ENCODE assay signal across 14 cellular contexts in the genomic region with DNA sequence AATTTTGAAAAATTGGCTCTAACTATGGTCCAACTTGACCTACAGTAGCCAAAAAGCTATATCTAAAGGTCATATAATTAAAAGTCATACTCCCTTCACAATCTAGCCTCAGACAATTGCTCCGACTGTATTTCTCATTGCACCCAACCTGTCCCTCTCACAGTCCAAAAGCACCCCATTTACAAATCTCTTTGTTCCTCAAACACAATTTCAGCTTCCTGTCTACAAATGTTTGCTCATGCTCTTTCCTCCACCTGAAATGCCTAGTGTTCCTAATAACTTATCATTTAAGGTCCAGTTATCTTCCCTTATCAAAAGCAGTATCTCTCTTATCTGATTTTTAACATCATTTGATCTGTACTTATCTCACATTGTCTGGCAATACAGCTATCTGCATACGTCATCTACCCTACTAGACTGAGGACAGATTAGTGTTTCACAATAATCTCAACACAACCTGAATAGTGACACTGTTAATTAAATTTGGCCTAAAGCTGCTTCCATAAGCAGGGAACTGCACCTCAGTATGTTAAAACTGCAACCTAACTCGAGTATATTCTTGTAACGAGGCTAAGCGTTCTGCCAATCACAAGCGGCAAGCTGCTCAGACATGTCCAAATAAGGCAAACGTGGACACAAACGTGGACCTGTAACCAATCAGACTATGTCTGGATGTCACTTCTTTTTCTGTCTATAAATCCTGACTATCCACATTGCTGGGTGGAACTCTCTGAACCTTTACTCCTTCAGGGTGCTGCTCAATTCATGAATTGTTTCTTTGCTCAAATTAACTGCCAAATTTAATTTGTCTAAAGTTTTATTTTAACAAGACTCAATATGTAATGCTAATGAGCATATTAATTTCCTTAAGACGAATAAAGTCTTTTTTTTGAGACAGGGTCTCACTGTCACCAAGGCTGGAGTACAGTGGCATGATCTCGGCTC. TPM values are rescaled to one million over a fixed set of nuclear protein-coding genes. Genes with fewer than 3 reads are reported as not detected.
DNase-seq lines count a peak whose midpoint lies in the region; ATAC-seq, FAIRE-seq and TF ChIP-seq lines count a peak whose summit lies in the region.
"Had no signal": no experiment of that assay in that cellular context is flagged by ENCODE, and none has a peak within 500 bp of the region (broad histone marks: within the 10 kb centered on the region; RNA-seq: fewer than 3 reads in every experiment).

No MANE protein-coding gene starts in this region.

- TF ChIP-seq EP300 in HepG2 (IDR thresholded peaks at IDR 0.05; ENCODE audit: low read depth in 2 of 2, low read length in 2 of 2) (no peak), HepG2 (CRISPR knock-in tag; IDR thresholded peaks at IDR 0.05; ENCODE audit: borderline replicate concordance) (no peak)

- H3K9ac ChIP-seq in HepG2 (ENCODE audit: insufficient read depth, low read depth, low read length), result no peak overlapping the region

- no TSS peak for BruUV-seq in HepG2 (replicated peaks; lab: Mats Ljungman, UMichigan)

- over 99% methylated on average over 7 of the region's 10 CpGs for WGBS in HepG2 (ENCODE audit: low lambda C conversion rate)

- H3K27me3 ChIP-seq in HepG2 (ENCODE audit: control insufficient read depth in 1 of 2, insufficient read depth in 2 of 2, low read length in 2 of 2), result no peaks in the 10 kb centered on the region

- TF ChIP-seq POLR2A in HepG2 (IDR thresholded peaks at IDR 0.05; ENCODE audit: insufficient read depth in 1 of 2, low read depth in 2 of 2, low read length in 2 of 2), result no peak

- peaks cover 33% of the 10 kb centered on the region for H3K4me1 ChIP-seq in HepG2 (ENCODE audit: insufficient read depth, low read length)

- no peak overlapping the region for H3K4me3 ChIP-seq in HepG2 (replicated peaks in 1 of 3; ENCODE audit: insufficient read depth in 1 of 3, low read depth in 2 of 3, low read length in 3 of 3)

- intact Hi-C loops in HepG2 (cut with micrococcal nuclease; ENCODE audit: unreplicated experiment), result loop anchor here (1.0 kb wide), 1 partner anchor 11 kb away; no protein-coding TSS in a partner anchor

- no peak for TF ChIP-seq RAD21 in HepG2 (CRISPR knock-in tag; IDR thresholded peaks at IDR 0.05)

- H3K4me1 Mint-ChIP-seq in activated naive CD4-positive, alpha-beta T cell treated with anti-CD3 and anti-CD28 coated beads, Interleukin-2, amount 50 U/mL, for 24 hours, result peaks cover 91% of the 10 kb centered on the region
- peaks cover 86% of the 10 kb centered on the region for H3K4me1 Mint-ChIP-seq in activated CD4-positive, alpha-beta memory T cell treated with anti-CD3 and anti-CD28 coated beads, Interleukin-2, amount 10 ng/mL, durations not matched to agents 7 days and 5 days

- peaks cover 96% of the 10 kb centered on the region for H3K79me2 ChIP-seq in HepG2 (ENCODE audit: insufficient read depth, low read length)

- H3K36me3 ChIP-seq in HepG2 (replicated peaks in 1 of 2; ENCODE audit: control insufficient read depth in 1 of 2, insufficient read depth in 2 of 2, low read length in 2 of 2), result no peaks in the 10 kb centered on the region

- H4K20me1 ChIP-seq in HepG2 (ENCODE audit: insufficient read depth, low read length), result peaks cover 88% of the 10 kb centered on the region

- in situ Hi-C loops in HepG2 (cut with HindIII; ENCODE audit: extremely low pct_ligation_motif_present, low pct_unique_long_range_greater_than_20kb), result no loop called here

- H3K4me2 ChIP-seq in HepG2 (ENCODE audit: low read depth, low read length), result no peak overlapping the region

- H3K9me3 ChIP-seq in HepG2 (ENCODE audit: low read length), result no peaks in the 10 kb centered on the region

- no peak overlapping the region for H2AFZ ChIP-seq in HepG2 (ENCODE audit: low read length)

- no peaks in the 10 kb centered on the region for H3K27me3 Mint-ChIP-seq in activated naive CD4-positive, alpha-beta T cell treated with anti-CD3 and anti-CD28 coated beads, Interleukin-2, amount 50 U/mL, for 24 hours
- H3K27me3 Mint-ChIP-seq in activated CD4-positive, alpha-beta memory T cell treated with anti-CD3 and anti-CD28 coated beads, Interleukin-2, amount 10 ng/mL, durations not matched to agents 7 days and 5 days, result no peaks in the 10 kb centered on the region

- no peak for TF ChIP-seq CTCF in HepG2 (CRISPR knock-in tag; IDR thresholded peaks at IDR 0.05)

- H3K27ac ChIP-seq in HepG2 (ENCODE audit: extremely low read length, insufficient read depth, low read length) (no peak overlapping the region), substantia nigra (ENCODE audit: low read depth, low read length, poor library complexity, severe bottlenecking) (peak overlapping the region; percentile 10)

- no peak for DNase-seq in activated naive CD4-positive, alpha-beta T cell (lab: John Stamatoyannopoulos, UW)
- DNase-seq in activated CD4-positive, alpha-beta memory T cell treated with anti-CD3 and anti-CD28 coated beads, Interleukin-2, amount 10 ng/mL, durations not matched to agents 7 days and 5 days, result no peak
- no peak for DNase-seq in HepG2 (ENCODE audit: low spot score)
- no peak for DNase-seq in substantia nigra (lab: John Stamatoyannopoulos, UW)
- no peak for DNase-seq in stimulated activated CD4-positive, alpha-beta T cell treated with anti-CD3 and anti-CD28 coated beads, Interleukin-15, amount 100 ng/mL, for 24 hours
- DNase-seq in NCI-H187 treated with DMSO at 0.1 percent for 48 hours (lab: John Stamatoyannopoulos, UW), result no peak
- no peak for DNase-seq in putamen (ENCODE audit: low spot score)
- DNase-seq: activated CD4-positive, alpha-beta T cell treated with anti-CD3 and anti-CD28 coated beads, Interleukin-2, amount 50 U/mL, for 48 hours; H7; midbrain; NCI-H1048; NCI-H2227 treated with DMSO at 0.1 percent for 48 hours; stimulated activated naive CD4-positive, alpha-beta T cell treated with Interleukin-2 at 50 U/mL for 16 hours had no signal

- peaks cover 17% of the 10 kb centered on the region for H3K36me3 Mint-ChIP-seq in activated naive CD4-positive, alpha-beta T cell treated with anti-CD3 and anti-CD28 coated beads, Interleukin-2, amount 50 U/mL, for 24 hours
- peaks cover 63% of the 10 kb centered on the region for H3K36me3 Mint-ChIP-seq in activated CD4-positive, alpha-beta memory T cell treated with anti-CD3 and anti-CD28 coated beads, Interleukin-2, amount 10 ng/mL, durations not matched to agents 7 days and 5 days (ENCODE audit: low read depth)

- peak overlapping the region; percentile 94 for H3K27ac Mint-ChIP-seq in activated naive CD4-positive, alpha-beta T cell treated with anti-CD3 and anti-CD28 coated beads, Interleukin-2, amount 50 U/mL, for 24 hours
- peak overlapping the region; percentile 1 for H3K27ac Mint-ChIP-seq in activated CD4-positive, alpha-beta memory T cell treated with anti-CD3 and anti-CD28 coated beads, Interleukin-2, amount 10 ng/mL, durations not matched to agents 7 days and 5 days

- H3K9me3 Mint-ChIP-seq in activated naive CD4-positive, alpha-beta T cell treated with anti-CD3 and anti-CD28 coated beads, Interleukin-2, amount 50 U/mL, for 24 hours, result no peaks in the 10 kb centered on the region
- peaks cover 8% of the 10 kb centered on the region for H3K9me3 Mint-ChIP-seq in activated CD4-positive, alpha-beta memory T cell treated with anti-CD3 and anti-CD28 coated beads, Interleukin-2, amount 10 ng/mL, durations not matched to agents 7 days and 5 days

- no peak for FAIRE-seq in HepG2 (lab: Jason Lieb, UNC)

- peak overlapping the region; percentile 51 for H3K4me3 Mint-ChIP-seq in activated naive CD4-positive, alpha-beta T cell treated with anti-CD3 and anti-CD28 coated beads, Interleukin-2, amount 50 U/mL, for 24 hours
- H3K4me3 Mint-ChIP-seq in activated CD4-positive, alpha-beta memory T cell treated with anti-CD3 and anti-CD28 coated beads, Interleukin-2, amount 10 ng/mL, durations not matched to agents 7 days and 5 days, result no peak overlapping the region

- POLR2A ChIA-PET in activated CD4-positive, alpha-beta memory T cell treated with anti-CD3 and anti-CD28 coated beads, Interleukin-2, amount 10 ng/mL, durations not matched to agents 7 days and 5 days (lab: Charles Lee), result interaction anchor here (0.6 to 2.2 kb wide), 2 partner anchors 15 to 26 kb away, joined by 3 to 10 read pairs; no protein-coding TSS in a partner anchor
- POLR2A ChIA-PET in HepG2 (lab: Yijun Ruan, JAX), result interaction anchor here (1.6 kb wide), 1 partner anchor 16 kb away, joined by 7 read pairs; a partner anchor contains a TSS

- no peak for ATAC-seq in HepG2

- CTCF ChIA-PET in activated CD4-positive, alpha-beta memory T cell treated with anti-CD3 and anti-CD28 coated beads, Interleukin-2, amount 10 ng/mL, durations not matched to agents 7 days and 5 days (lab: Charles Lee), result interaction anchor here (0.8 to 1.3 kb wide), 2 partner anchors 141 to 166 kb away, joined by 3 to 4 read pairs; no protein-coding TSS in a partner anchor
- CTCF ChIA-PET in HepG2 (lab: Yijun Ruan, JAX; ENCODE audit: low intra/inter-chr PET ratio, low total read pairs), result no interaction called here

RNA-seq across cellular contexts. Expression of a gene that starts 15.9 kb away (rescaled TPM):
- total RNA-seq in activated CD4-positive, alpha-beta memory T cell treated with anti-CD3 and anti-CD28 coated beads, Interleukin-2, amount 10 ng/mL, durations not matched to agents 7 days and 5 days, result 100 to 1,000 TPM; 194 to 199 TPM
- 97.6 and 122 TPM in 2 replicates for total RNA-seq in HepG2 (2016; rRNA removed; fragmentation: Illumina TruSeq; extraction: Trizol)
- 185 and 210 TPM in 2 replicates for total RNA-seq in HepG2 (2016; cell fraction: cytosol; rRNA removed; fragmentation: Illumina TruSeq; extraction: Trizol; ENCODE audit: low read depth)
- total RNA-seq in HepG2 (2016; cell fraction: insoluble cytoplasmic fraction; rRNA removed; fragmentation: Illumina TruSeq; extraction: Trizol), result 99.5 and 114 TPM in 2 replicates
- total RNA-seq in HepG2 (2016; cell fraction: membrane; rRNA removed; fragmentation: Illumina TruSeq; extraction: Trizol), result 78.0 and 99.1 TPM in 2 replicates
- total RNA-seq in HepG2 (2016; cell fraction: nucleus; rRNA removed; fragmentation: Illumina TruSeq; extraction: Trizol), result 105 and 121 TPM in 2 replicates
- 148 and 154 TPM in 2 replicates for polyA plus RNA-seq in HepG2 (2011; rRNA removed)
- 71.2 and 106 TPM in 2 replicates for polyA plus RNA-seq in HepG2 (2011; cell fraction: cytosol; rRNA removed)
- polyA plus RNA-seq in HepG2 (2011; cell fraction: nucleus; rRNA removed), result 84.2 and 123 TPM in 2 replicates
- 83.5 and 95.3 TPM in 2 replicates for polyA plus RNA-seq in HepG2 (2012)
- 4.3 and 4.7 TPM in 2 replicates for polyA plus RNA-seq in HepG2 (2016; cell fraction: cytosol; fragmentation: Illumina TruSeq; extraction: Trizol; ENCODE audit: low read depth)
- polyA plus RNA-seq in HepG2 (2016; cell fraction: insoluble cytoplasmic fraction; fragmentation: Illumina TruSeq; extraction: Trizol; ENCODE audit: low read depth), result 105 and 110 TPM in 2 replicates
- polyA plus RNA-seq in HepG2 (2016; cell fraction: membrane; fragmentation: Illumina TruSeq; extraction: Trizol; ENCODE audit: low read depth), result 15.5 and 17.4 TPM in 2 replicates
- polyA plus RNA-seq in HepG2 (2016; cell fraction: nucleus; fragmentation: Illumina TruSeq; extraction: Trizol; ENCODE audit: insufficient read depth, low read depth), result 70.7 and 87.4 TPM in 2 replicates
- polyA minus RNA-seq in HepG2 (2011; rRNA and poly(A)+ RNA removed; ENCODE audit: low replicate concordance), result 247 and 783 TPM in 2 replicates
- 130 and 147 TPM in 2 replicates for polyA minus RNA-seq in HepG2 (2011; cell fraction: cytosol; rRNA and poly(A)+ RNA removed)
- 306 and 365 TPM in 2 replicates for polyA minus RNA-seq in HepG2 (2011; cell fraction: nucleus; rRNA and poly(A)+ RNA removed)
